Comparison of ENCODE assay signal across 20 cellular contexts in the genomic region with DNA sequence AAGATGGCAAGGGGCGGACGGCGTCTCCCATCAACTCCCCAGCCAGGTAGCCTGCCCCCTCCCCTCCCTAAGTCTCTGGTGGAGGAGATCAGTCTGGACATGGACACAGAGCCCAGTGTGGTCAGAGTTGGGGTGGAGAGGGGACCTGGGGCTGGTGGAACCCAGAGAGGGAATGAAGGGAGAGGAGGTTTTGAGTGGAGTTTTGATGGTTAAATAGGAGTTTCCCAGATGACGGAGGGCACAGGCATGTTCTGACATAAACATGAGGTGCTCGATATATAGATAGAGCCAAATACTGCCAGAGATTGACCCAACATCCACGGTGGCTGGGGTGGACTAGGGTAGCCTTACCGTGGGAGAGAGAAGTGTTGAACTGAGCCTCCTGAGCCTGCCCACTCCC. TPM values are rescaled to one million over a fixed set of nuclear protein-coding genes. Genes with fewer than 3 reads are reported as not detected.
A peak's percentile ranks its signal among the peaks of the same experiment; 100 is the strongest.
DNase-seq lines count a peak whose midpoint lies in the region; ATAC-seq, FAIRE-seq and TF ChIP-seq lines count a peak whose summit lies in the region.
"Had no signal": no experiment of that assay in that cellular context is flagged by ENCODE, and none has a peak within 500 bp of the region (broad histone marks: within the 10 kb centered on the region; RNA-seq: fewer than 3 reads in every experiment).

No MANE protein-coding gene starts in this region.

- no peak overlapping the region for H2BK5ac ChIP-seq in IMR-90 (ENCODE audit: low read depth, low read length, poor library complexity, severe bottlenecking)

- ATAC-seq in IMR-90 (ENCODE audit: low read depth) (no peak), HG02623 (IDR thresholded peaks at IDR 0.05; ENCODE audit: unreplicated experiment) (no peak)
- ATAC-seq in activated T-helper 17 cell treated with anti-CD3 and anti-CD28 coated beads, Interleukin-2, amount 50 U/mL, for 72 hours (replicated peaks): no peak
- ATAC-seq: GM23338 had no signal

- in situ Hi-C loops in IMR-90 (cut with MboI; ENCODE audit: low sequenced_read_pairs): no loop called here

- peak overlapping the region; percentile 16 for H2AK9ac ChIP-seq in IMR-90 (replicated peaks; ENCODE audit: low read depth, low read length, poor library complexity)

- no peaks in the 10 kb centered on the region for H3K9me3 Mint-ChIP-seq in activated T-helper 17 cell treated with anti-CD3 and anti-CD28 coated beads, Interleukin-2, amount 50 U/mL, for 72 hours
- H3K9me3 Mint-ChIP-seq in progenitor cell of endocrine pancreas (ENCODE audit: low read depth): peaks cover 20% of the 10 kb centered on the region
- H3K9me3 Mint-ChIP-seq: IgD-negative memory B cell had no signal

- H3K79me1 ChIP-seq in IMR-90 (ENCODE audit: low read depth in 1 of 2, low read length in 2 of 2): no peaks in the 10 kb centered on the region; a peak in 1 of 4 replicates

- H3K36me3 Mint-ChIP-seq in activated T-helper 17 cell treated with anti-CD3 and anti-CD28 coated beads, Interleukin-2, amount 50 U/mL, for 72 hours (ENCODE audit: low read depth): no peaks in the 10 kb centered on the region
- peaks cover 26% of the 10 kb centered on the region for H3K36me3 Mint-ChIP-seq in progenitor cell of endocrine pancreas (ENCODE audit: insufficient read depth)
- H3K36me3 Mint-ChIP-seq: CD4-positive, CD25-positive, alpha-beta regulatory T cell; IgD-negative memory B cell had no signal

- CTCF ChIA-PET in GM10248 (lab: Yijun Ruan, JAX): interaction anchor here (1.2 to 4.9 kb wide), 4 partner anchors 11 to 51 kb away, joined by 3 to 28 read pairs (median 13); a partner anchor contains a TSS
- CTCF ChIA-PET in IMR-90 (lab: Yijun Ruan, JAX): no interaction called here

- peaks cover 3% of the 10 kb centered on the region; the same call in 1 of the 2 replicates for H3K9me3 ChIP-seq in IMR-90 (ENCODE audit: control insufficient read depth, insufficient read depth, low read length)
- H3K9me3 ChIP-seq: BE2C had no signal

- no peak overlapping the region for H2BK20ac ChIP-seq in IMR-90 (ENCODE audit: low read depth, low read length)

- dilution Hi-C loops in IMR-90 (cut with HindIII; ENCODE audit: low sequenced_read_pairs, unreplicated experiment): no loop called here

- no peak overlapping the region for H2BK15ac ChIP-seq in IMR-90 (ENCODE audit: low read depth, low read length)

- H2AK5ac ChIP-seq in IMR-90 (ENCODE audit: low read depth, low read length): no peak overlapping the region

- H4K91ac ChIP-seq in IMR-90 (ENCODE audit: insufficient read depth, low read depth, low read length): no peak overlapping the region

- H4K8ac ChIP-seq in IMR-90 (ENCODE audit: low read depth in 2 of 2, low read length in 2 of 2): no peak overlapping the region

- TF ChIP-seq CTCF in GM10248 (IDR thresholded peaks at IDR 0.05; ENCODE audit: control extremely low read depth, extremely low read depth, low read depth, missing control alignments): no peak
- TF ChIP-seq CTCF in IMR-90 (conservative IDR thresholded peaks at IDR 0.05; ENCODE audit: low read depth, low read length): no peak
- no peak for TF ChIP-seq CTCF in progenitor cell of endocrine pancreas (IDR thresholded peaks at IDR 0.05; ENCODE audit: unreplicated experiment)

- H3K14ac ChIP-seq in IMR-90 (replicated peaks; ENCODE audit: low read depth, low read length): no peak overlapping the region

- H3K27ac Mint-ChIP-seq in activated T-helper 17 cell treated with anti-CD3 and anti-CD28 coated beads, Interleukin-2, amount 50 U/mL, for 72 hours: peak overlapping the region; percentile 3
- H3K27ac Mint-ChIP-seq in progenitor cell of endocrine pancreas: no peak overlapping the region
- H3K27ac Mint-ChIP-seq: GM23338, H9, IgD-negative memory B cell had no signal

- H3K9ac ChIP-seq in IMR-90 (ENCODE audit: low read depth, low read length): no peak overlapping the region

- BruUV-seq in IMR-90 (replicated peaks; lab: Mats Ljungman, UMichigan): no TSS peak

- H3K56ac ChIP-seq in IMR-90 (ENCODE audit: extremely low read depth, insufficient read depth, low read length): no peak overlapping the region

- no peak overlapping the region for H2BK120ac ChIP-seq in IMR-90 (ENCODE audit: low read depth, low read length)

- H3K4me1 ChIP-seq in IMR-90 (ENCODE audit: control insufficient read depth, insufficient read depth, low read length): no peaks in the 10 kb centered on the region
- H3K4me1 ChIP-seq: BE2C, Caco-2 had no signal

- TF ChIP-seq POLR2A in IMR-90 (IDR thresholded peaks at IDR 0.05; ENCODE audit: low read depth, low read length) (no peak), H54 (IDR thresholded peaks at IDR 0.05; ENCODE audit: low read depth, low read length) (no peak)

- peak overlapping the region; percentile 32 for H2AFZ ChIP-seq in IMR-90 (replicated peaks; ENCODE audit: low read length, poor library complexity)
- H2AFZ ChIP-seq: GM23338 had no signal

- no peak overlapping the region for H3K18ac ChIP-seq in IMR-90 (ENCODE audit: low read depth, low read length)

- H3K27ac ChIP-seq in IMR-90 (ENCODE audit: insufficient read depth, low read length): no peak overlapping the region

- DNase-seq in GM10248 (ENCODE audit: extremely low spot score): peak; percentile 4
- no peak for DNase-seq in IMR-90
- DNase-seq in H54 (ENCODE audit: insufficient read length, low spot score): no peak
- no peak for DNase-seq in progenitor cell of endocrine pancreas (ENCODE audit: low spot score, unreplicated experiment)
- DNase-seq: BE2C; C1 segment of cervical spinal cord; Caco-2; CD4-positive, CD25-positive, alpha-beta regulatory T cell; H9; KBM-7 had no signal

- H4K20me1 ChIP-seq in IMR-90 (ENCODE audit: insufficient read depth, low read length): no peaks in the 10 kb centered on the region

- H3K4me3 Mint-ChIP-seq in activated T-helper 17 cell treated with anti-CD3 and anti-CD28 coated beads, Interleukin-2, amount 50 U/mL, for 72 hours: no peak overlapping the region
- no peak overlapping the region for H3K4me3 Mint-ChIP-seq in progenitor cell of endocrine pancreas (ENCODE audit: low read depth)
- H3K4me3 Mint-ChIP-seq: GM23338, H9 had no signal

- H3K4me3 ChIP-seq in IMR-90 (ENCODE audit: insufficient read depth, low read depth, low read length): no peak overlapping the region
- H3K4me3 ChIP-seq: GM23338 had no signal

- no peak overlapping the region for H4K5ac ChIP-seq in IMR-90 (ENCODE audit: low read depth, low read length)

- intact Hi-C loops in IMR-90 (cut with micrococcal nuclease): no loop called here

- no peak overlapping the region for H3K4me2 ChIP-seq in IMR-90 (ENCODE audit: low read depth, low read length)
- H3K4me2 ChIP-seq: GM23338 had no signal

- no peaks in the 10 kb centered on the region for H3K27me3 ChIP-seq in IMR-90 (ENCODE audit: control insufficient read depth, insufficient read depth, low read length)
- H3K27me3 ChIP-seq: BE2C had no signal

- H3K4ac ChIP-seq in IMR-90 (ENCODE audit: low read depth, low read length): no peak overlapping the region

- H3K23ac ChIP-seq in IMR-90 (ENCODE audit: low read depth, low read length): no peak overlapping the region

- WGBS in IMR-90 (ENCODE audit: extremely low coverage in 2 of 2, insufficient read length in 1 of 2), 2 experiments: 100% methylated on average over 1 of the region's 7 CpGs; no CpG with 5 or more reads in 1 of the 2 experiments

- no peaks in the 10 kb centered on the region for H3K4me1 Mint-ChIP-seq in activated T-helper 17 cell treated with anti-CD3 and anti-CD28 coated beads, Interleukin-2, amount 50 U/mL, for 72 hours
- no peaks in the 10 kb centered on the region for H3K4me1 Mint-ChIP-seq in progenitor cell of endocrine pancreas (ENCODE audit: low read depth)
- H3K4me1 Mint-ChIP-seq: GM23338, H9, IgD-negative memory B cell had no signal

- H3K27me3 Mint-ChIP-seq in activated T-helper 17 cell treated with anti-CD3 and anti-CD28 coated beads, Interleukin-2, amount 50 U/mL, for 72 hours: no peaks in the 10 kb centered on the region
- H3K27me3 Mint-ChIP-seq in progenitor cell of endocrine pancreas: no peaks in the 10 kb centered on the region
- H3K27me3 Mint-ChIP-seq: IgD-negative memory B cell had no signal

- POLR2A ChIA-PET in GM10248 (lab: Yijun Ruan, JAX) (no interaction called here), IMR-90 (lab: Charles Lee; ENCODE audit: unreplicated experiment) (no interaction called here)

- no peak for TF ChIP-seq RAD21 in IMR-90 (IDR thresholded peaks at IDR 0.05; ENCODE audit: low read length)

- FAIRE-seq in H54 (lab: Jason Lieb, UNC): no peak
- FAIRE-seq: D721Med, G401.6, GM12892, GM18507, HTR-8/SVneo had no signal

- no peaks in the 10 kb centered on the region for H3K9me1 ChIP-seq in IMR-90 (ENCODE audit: insufficient read depth, low read length)

- H3K36me3 ChIP-seq in IMR-90 (ENCODE audit: control insufficient read depth, insufficient read depth, low read length): no peaks in the 10 kb centered on the region; the same call in 1 of the 2 replicates

RNA-seq across cellular contexts. Expression of a gene that starts 14.1 kb away (rescaled TPM):
- total RNA-seq in IMR-90 (2012; rRNA removed): 17.4 and 19.2 TPM in 2 replicates
- 23.4 and 24.4 TPM in 2 replicates for polyA plus RNA-seq in IMR-90 (2012; rRNA removed)
- polyA plus RNA-seq in IMR-90 (2012; cell fraction: cytosol; rRNA removed): 14.6 and 37.7 TPM in 2 replicates
- polyA plus RNA-seq in IMR-90 (2012; cell fraction: nucleus; rRNA removed; ENCODE audit: low replicate concordance): 53.7 and 112 TPM in 2 replicates
- 10 to 100 TPM in 1 of 2 donors, 1 to 10 TPM in 1; 8.3 to 13.1 TPM for total RNA-seq in activated T-helper 17 cell treated with anti-CD3 and anti-CD28 coated beads, Interleukin-2, amount 50 U/mL, for 72 hours
- total RNA-seq in progenitor cell of endocrine pancreas: 22.2 and 25.1 TPM in 2 replicates

RNA-seq across cellular contexts. Expression of a gene that starts 16.3 kb away (rescaled TPM):
- not detected in 2 replicates for total RNA-seq in IMR-90 (2012; rRNA removed)
- polyA plus RNA-seq in IMR-90 (2012; rRNA removed): not detected in 2 replicates
- polyA plus RNA-seq in IMR-90 (2012; cell fraction: cytosol; rRNA removed): not detected in 2 replicates
- polyA plus RNA-seq in IMR-90 (2012; cell fraction: nucleus; rRNA removed; ENCODE audit: low replicate concordance): 0.07 TPM in 1 of 2 replicates, not detected in the other
- 1 to 10 TPM; 2.5 to 4.1 TPM for total RNA-seq in activated T-helper 17 cell treated with anti-CD3 and anti-CD28 coated beads, Interleukin-2, amount 50 U/mL, for 72 hours
- not detected in 2 replicates for total RNA-seq in progenitor cell of endocrine pancreas
- total RNA-seq: A172, Caco-2 had no signal

RNA-seq across cellular contexts. Expression of a gene that starts 20.2 kb away (rescaled TPM):
- total RNA-seq in IMR-90 (2012; rRNA removed): 1.3 and 1.4 TPM in 2 replicates
- polyA plus RNA-seq in IMR-90 (2012; rRNA removed): 3.2 and 3.4 TPM in 2 replicates
- 7.1 and 7.7 TPM in 2 replicates for polyA plus RNA-seq in IMR-90 (2012; cell fraction: cytosol; rRNA removed)
- 10.0 and 17.1 TPM in 2 replicates for polyA plus RNA-seq in IMR-90 (2012; cell fraction: nucleus; rRNA removed; ENCODE audit: low replicate concordance)
- total RNA-seq in activated T-helper 17 cell treated with anti-CD3 and anti-CD28 coated beads, Interleukin-2, amount 50 U/mL, for 72 hours: 10 to 100 TPM; 13.3 to 17.4 TPM
- total RNA-seq in progenitor cell of endocrine pancreas: 35.6 and 41.0 TPM in 2 replicates
- polyA plus RNA-seq: IgD-negative memory B cell had no signal

RNA-seq across cellular contexts. Expression of a gene that starts 24.9 kb away (rescaled TPM):
- total RNA-seq in IMR-90 (2012; rRNA removed): 2.3 and 3.3 TPM in 2 replicates
- 8.1 and 9.8 TPM in 2 replicates for polyA plus RNA-seq in IMR-90 (2012; rRNA removed)
- 12.5 and 13.1 TPM in 2 replicates for polyA plus RNA-seq in IMR-90 (2012; cell fraction: cytosol; rRNA removed)
- polyA plus RNA-seq in IMR-90 (2012; cell fraction: nucleus; rRNA removed; ENCODE audit: low replicate concordance): 4.6 and 9.8 TPM in 2 replicates
- total RNA-seq in activated T-helper 17 cell treated with anti-CD3 and anti-CD28 coated beads, Interleukin-2, amount 50 U/mL, for 72 hours: 10 to 100 TPM; 15.5 to 19.7 TPM
- 62.2 and 64.2 TPM in 2 replicates for total RNA-seq in progenitor cell of endocrine pancreas

RNA-seq across cellular contexts. Expression of a gene that starts 39.4 kb away (rescaled TPM):
- not detected in 2 replicates for total RNA-seq in IMR-90 (2012; rRNA removed)
- not detected in 2 replicates for polyA plus RNA-seq in IMR-90 (2012; rRNA removed)
- polyA plus RNA-seq in IMR-90 (2012; cell fraction: cytosol; rRNA removed): not detected in 2 replicates
- polyA plus RNA-seq in IMR-90 (2012; cell fraction: nucleus; rRNA removed; ENCODE audit: low replicate concordance): not detected in 2 replicates
- total RNA-seq in activated T-helper 17 cell treated with anti-CD3 and anti-CD28 coated beads, Interleukin-2, amount 50 U/mL, for 72 hours: not detected
- total RNA-seq in progenitor cell of endocrine pancreas: 0.74 and 0.82 TPM in 2 replicates
- total RNA-seq: CD4-positive, CD25-positive, alpha-beta regulatory T cell had no signal
- polyA plus RNA-seq: CD4-positive, CD25-positive, alpha-beta regulatory T cell; IgD-negative memory B cell had no signal
